Comparison of ENCODE assay signal across 20 cellular contexts in genomic region chr2:10174173-10174572, GRCh38. TPM values are rescaled to one million over a fixed set of nuclear protein-coding genes. Genes with fewer than 3 reads are reported as not detected.
A peak's percentile ranks its signal among the peaks of the same experiment; 100 is the strongest.
DNase-seq lines count a peak whose midpoint lies in the region; ATAC-seq lines count a peak whose summit lies in the region.
"Had no signal": no experiment of that assay in that cellular context is flagged by ENCODE, and none has a peak within 500 bp of the region (broad histone marks: within the 10 kb centered on the region; RNA-seq: fewer than 3 reads in every experiment).

No MANE protein-coding gene starts in this region.

- H3K4me2 ChIP-seq in neuronal stem cell (ENCODE audit: insufficient read depth, low read length, poor library complexity, severe bottlenecking) = no peak overlapping the region
- H3K4me2 ChIP-seq: A549; BLaER1 treated with 17β-estradiol and CSF1 and Interleukin-3, amounts not matched to agents 10 nM and 100 nM had no signal

- peaks cover 11% of the 10 kb centered on the region for H3K36me3 Mint-ChIP-seq in stimulated activated effector memory CD8-positive, alpha-beta T cell treated with anti-CD3 and anti-CD28 coated beads, Interleukin-12 subunit alpha, Interleukin-12 subunit beta, amount 100 ng/mL, for 72 hours
- H3K36me3 Mint-ChIP-seq: CD8-positive, alpha-beta T cell had no signal

- no peak overlapping the region for H3K18ac ChIP-seq in neuronal stem cell (ENCODE audit: low read length)

- H3K4me3 Mint-ChIP-seq in stimulated activated effector memory CD8-positive, alpha-beta T cell treated with anti-CD3 and anti-CD28 coated beads, Interleukin-12 subunit alpha, Interleukin-12 subunit beta, amount 100 ng/mL, for 72 hours = no peak overlapping the region
- H3K4me3 Mint-ChIP-seq: B cell; CD4-positive, alpha-beta T cell; CD8-positive, alpha-beta T cell had no signal

- H4K8ac ChIP-seq in neuronal stem cell (ENCODE audit: low read depth, low read length) = no peak overlapping the region

- no peak overlapping the region for H2AFZ ChIP-seq in neuronal stem cell (ENCODE audit: low read length)

- no peak overlapping the region for H3K9ac ChIP-seq in neuronal stem cell (ENCODE audit: low read depth, low read length, poor library complexity)
- H3K9ac ChIP-seq: BLaER1 treated with 17β-estradiol and CSF1 and Interleukin-3, amounts not matched to agents 10 nM and 100 nM had no signal

- no peak overlapping the region for H2AK5ac ChIP-seq in neuronal stem cell (ENCODE audit: low read depth, low read length)

- no peak overlapping the region for H3K4ac ChIP-seq in neuronal stem cell (ENCODE audit: low read length)

- peaks cover 4% of the 10 kb centered on the region for H3K79me1 ChIP-seq in neuronal stem cell (ENCODE audit: low read depth, low read length)

- DNase-seq in left cardiac atrium (peak; percentile 11), Right ventricle myocardium inferior (ENCODE audit: missing footprints) (no peak), neuronal stem cell (ENCODE audit: low spot score) (no peak), posterior vena cava (ENCODE audit: low spot score) (peak; percentile 76), middle frontal gyrus (ENCODE audit: extremely low spot score, low spot score) (no peak)
- no peak for DNase-seq in stimulated activated effector memory CD8-positive, alpha-beta T cell treated with anti-CD3 and anti-CD28 coated beads, Interleukin-12 subunit alpha, Interleukin-12 subunit beta, amount 100 ng/mL, for 72 hours (ENCODE audit: low spot score in 2 of 2)
- DNase-seq: AML-193; Caco-2; Calu3; CD4-positive, alpha-beta T cell; CD8-positive, alpha-beta T cell; DMS79 treated with DMSO at 0.1 percent for 48 hours; GF-D8 had no signal

- WGBS in neuronal stem cell (ENCODE audit: extremely low coverage in 2 of 2, insufficient read length in 2 of 2, insufficient replicate concordance in 1 of 2), 2 donors = no CpG with 5 or more reads among the region's 9 CpGs

- intact Hi-C loops in left cardiac atrium (cut with DNase I) = no loop called here
- intact Hi-C loops in Right ventricle myocardium inferior (cut with DNase I) = no loop called here
- intact Hi-C loops in posterior vena cava (cut with DNase I) = no loop called here

- no peak overlapping the region for H2BK12ac ChIP-seq in neuronal stem cell (ENCODE audit: low read length)

- H2BK5ac ChIP-seq in neuronal stem cell (ENCODE audit: low read length) = no peak overlapping the region

- no peak overlapping the region for H3K27ac ChIP-seq in neuronal stem cell (replicated peaks; ENCODE audit: low read length)
- H3K27ac ChIP-seq: 22Rv1; A549; BLaER1 treated with 17β-estradiol and CSF1 and Interleukin-3, amounts not matched to agents 10 nM and 100 nM; C4-2B had no signal

- no peak overlapping the region for H2BK120ac ChIP-seq in neuronal stem cell (ENCODE audit: low read depth, low read length)

- no peaks in the 10 kb centered on the region for H3K4me1 Mint-ChIP-seq in stimulated activated effector memory CD8-positive, alpha-beta T cell treated with anti-CD3 and anti-CD28 coated beads, Interleukin-12 subunit alpha, Interleukin-12 subunit beta, amount 100 ng/mL, for 72 hours
- H3K4me1 Mint-ChIP-seq: B cell had no signal

- peaks cover 16 to 24% of the 10 kb centered on the region in 2 donors for H3K4me1 ChIP-seq in neuronal stem cell (ENCODE audit: control insufficient read depth in 2 of 2, insufficient read depth in 1 of 2, low read depth in 1 of 2, low read length in 2 of 2)
- H3K4me1 ChIP-seq: BLaER1 treated with 17β-estradiol and CSF1 and Interleukin-3, amounts not matched to agents 10 nM and 100 nM; Caco-2 had no signal

- peaks cover 0 to 8% of the 10 kb centered on the region in 2 donors for H3K9me3 ChIP-seq in neuronal stem cell (replicated peaks in 1 of 2; ENCODE audit: control insufficient read depth in 2 of 2, insufficient read depth in 1 of 2, low read depth in 1 of 2, low read length in 2 of 2)
- H3K9me3 ChIP-seq: A549; BLaER1 treated with 17β-estradiol and CSF1 and Interleukin-3, amounts not matched to agents 10 nM and 100 nM; Caco-2 had no signal

- H2BK15ac ChIP-seq in neuronal stem cell (ENCODE audit: low read length) = no peak overlapping the region

- no peaks in the 10 kb centered on the region for H3K27me3 ChIP-seq in neuronal stem cell (ENCODE audit: control insufficient read depth in 3 of 3, insufficient read depth in 3 of 3, low read depth in 1 of 3, low read length in 3 of 3)
- H3K27me3 ChIP-seq: BLaER1 treated with 17β-estradiol and CSF1 and Interleukin-3, amounts not matched to agents 10 nM and 100 nM had no signal

- H3K23ac ChIP-seq in neuronal stem cell (ENCODE audit: low read depth, low read length, poor library complexity) = peak overlapping the region; percentile 31

- H4K91ac ChIP-seq in neuronal stem cell (ENCODE audit: low read depth, low read length, poor library complexity) = no peak overlapping the region

- no peak for ATAC-seq in left cardiac atrium
- ATAC-seq in Right ventricle myocardium inferior = no peak
- no peak for ATAC-seq in stimulated activated effector memory CD8-positive, alpha-beta T cell treated with anti-CD3 and anti-CD28 coated beads, Interleukin-12 subunit alpha, Interleukin-12 subunit beta, amount 100 ng/mL, for 72 hours
- no peak for ATAC-seq in GM18519 (IDR thresholded peaks at IDR 0.05; ENCODE audit: low FRiP score, unreplicated experiment)
- ATAC-seq in HG03025 (IDR thresholded peaks at IDR 0.05; ENCODE audit: low FRiP score, unreplicated experiment) = no peak
- ATAC-seq: A549; CD8-positive, alpha-beta T cell had no signal

- no peak overlapping the region for H3K4me3 ChIP-seq in neuronal stem cell (ENCODE audit: low read length in 2 of 2)
- H3K4me3 ChIP-seq: A549; BLaER1 treated with 17β-estradiol and CSF1 and Interleukin-3, amounts not matched to agents 10 nM and 100 nM had no signal

- H3K27ac Mint-ChIP-seq in stimulated activated effector memory CD8-positive, alpha-beta T cell treated with anti-CD3 and anti-CD28 coated beads, Interleukin-12 subunit alpha, Interleukin-12 subunit beta, amount 100 ng/mL, for 72 hours = peak overlapping the region; percentile 23
- H3K27ac Mint-ChIP-seq: B cell; CD4-positive, alpha-beta T cell; CD8-positive, alpha-beta T cell had no signal

- no peaks in the 10 kb centered on the region for H3K9me3 Mint-ChIP-seq in stimulated activated effector memory CD8-positive, alpha-beta T cell treated with anti-CD3 and anti-CD28 coated beads, Interleukin-12 subunit alpha, Interleukin-12 subunit beta, amount 100 ng/mL, for 72 hours
- H3K9me3 Mint-ChIP-seq: CD4-positive, alpha-beta T cell; CD8-positive, alpha-beta T cell had no signal

- H3K36me3 ChIP-seq in neuronal stem cell (replicated peaks in 1 of 2; ENCODE audit: control insufficient read depth in 2 of 2, insufficient read depth in 2 of 2, low read length in 2 of 2) = peaks cover 5 to 34% of the 10 kb centered on the region in 2 donors

- peak overlapping the region; percentile 38 for H3K14ac ChIP-seq in neuronal stem cell (ENCODE audit: low read length)

RNA-seq across cellular contexts. Expression of gene RRM2, which starts 51.6 kb away (rescaled TPM):
- total RNA-seq in left cardiac atrium (1 to 10 TPM; 1.0 to 6.1 TPM), Right ventricle myocardium inferior (4.2 TPM), posterior vena cava (1 to 10 TPM in 1 of 2 donors, under 1 TPM in 1; 0.67 to 1.5 TPM)
- polyA plus RNA-seq in neuronal stem cell (2013, experiment 1 of 2) = 66.4 TPM
- 69.3 TPM for polyA plus RNA-seq in neuronal stem cell (2013, experiment 2 of 2)

Comparison
In these comparisons a context has a peak if more than half of its experiments do, and no peak if none do; other contexts are left out.
1. DNase-seq: peak in left cardiac atrium (single experiment) and posterior vena cava (single experiment); none in Right ventricle myocardium inferior (single experiment), neuronal stem cell (single experiment), stimulated activated effector memory CD8-positive, alpha-beta T cell treated with anti-CD3 and anti-CD28 coated beads, Interleukin-12 subunit alpha, Interleukin-12 subunit beta, amount 100 ng/mL, for 72 hours (0 of 2) and middle frontal gyrus (single experiment).